ENCODE assay signal across 20 cellular contexts in genomic region chr16:73909529-73910035, GRCh38.
DNase-seq lines count a peak whose midpoint lies in the region; ATAC-seq, FAIRE-seq and TF ChIP-seq lines count a peak whose summit lies in the region.
"Had no signal": no experiment of that assay in that cellular context is flagged by ENCODE, and none has a peak within 500 bp of the region (broad histone marks: within the 10 kb centered on the region; RNA-seq: fewer than 3 reads in every experiment).

No MANE protein-coding gene starts in this region.

- intact Hi-C loops in left lung (cut with DNase I), result no loop called here
- intact Hi-C loops in upper lobe of right lung (cut with DNase I), result no loop called here
- intact Hi-C loops in adrenal gland (cut with DNase I), result no loop called here

- H3K36me3 ChIP-seq in left lung (no peaks in the 10 kb centered on the region), upper lobe of right lung (no peaks in the 10 kb centered on the region), adrenal gland (replicated peaks in 1 of 2) (no peaks in the 10 kb centered on the region)
- H3K36me3 ChIP-seq: BLaER1 treated with 17β-estradiol and CSF1 and Interleukin-3, amounts not matched to agents 10 nM and 100 nM had no signal

- POLR2A ChIA-PET in A549 (lab: Yijun Ruan, JAX), result no interaction called here

- no peak overlapping the region for H3K27ac ChIP-seq in A549
- no peak overlapping the region for H3K27ac ChIP-seq in left lung
- H3K27ac ChIP-seq in upper lobe of right lung, result no peak overlapping the region
- no peak overlapping the region for H3K27ac ChIP-seq in adrenal gland
- H3K27ac ChIP-seq: BLaER1 treated with 17β-estradiol and CSF1 and Interleukin-3, amounts not matched to agents 10 nM and 100 nM; C4-2B had no signal

- ATAC-seq in A549 (no peak), left lung (peak; percentile 67), upper lobe of right lung (peak; percentile 70), GM21367 (IDR thresholded peaks at IDR 0.05; ENCODE audit: unreplicated experiment) (no peak)
- ATAC-seq: CD8-positive, alpha-beta T cell had no signal

- CTCF ChIA-PET in A549 (lab: Yijun Ruan, JAX), result interaction anchor here (0.6 kb wide), 1 partner anchor 61 kb away, joined by 3 read pairs; no protein-coding TSS in a partner anchor

- no peaks in the 10 kb centered on the region for H3K9me3 ChIP-seq in A549
- no peaks in the 10 kb centered on the region for H3K9me3 ChIP-seq in left lung
- H3K9me3 ChIP-seq in upper lobe of right lung, result no peaks in the 10 kb centered on the region
- no peaks in the 10 kb centered on the region for H3K9me3 ChIP-seq in adrenal gland (replicated peaks in 1 of 3)
- H3K9me3 ChIP-seq: BLaER1 treated with 17β-estradiol and CSF1 and Interleukin-3, amounts not matched to agents 10 nM and 100 nM; Caco-2 had no signal

- no peak for TF ChIP-seq POLR2A in A549 (IDR thresholded peaks at IDR 0.05; ENCODE audit: low read length)
- TF ChIP-seq POLR2A in adrenal gland (IDR thresholded peaks at IDR 0.05), result no peak

- no peak for DNase-seq in A549 (ENCODE audit: low read depth in 1 of 2, low spot score in 1 of 2)
- no peak for DNase-seq in left lung
- no peak for DNase-seq in upper lobe of right lung
- no peak for DNase-seq in adrenal gland
- DNase-seq: 8988T; AML-193; Caco-2; Calu3; CD4-positive, alpha-beta T cell; CD8-positive, alpha-beta T cell; DMS79 treated with DMSO at 0.1 percent for 48 hours; GF-D8 had no signal

- WGBS in A549 (ENCODE audit: missing lambda C conversion rate), result 2% methylated on average over 5 of the region's 5 CpGs
- 61 to 68% (median 63%) methylated on average over 5 of the region's 5 CpGs for WGBS in adrenal gland, 4 donors

- H3K4me3 ChIP-seq in A549 (no peak overlapping the region), left lung (no peak overlapping the region), upper lobe of right lung (no peak overlapping the region), adrenal gland (no peak overlapping the region)
- H3K4me3 ChIP-seq: BLaER1 treated with 17β-estradiol and CSF1 and Interleukin-3, amounts not matched to agents 10 nM and 100 nM had no signal

- TF ChIP-seq EP300 in A549 (IDR thresholded peaks at IDR 0.05), result no peak

- TF ChIP-seq CTCF in A549 (IDR thresholded peaks at IDR 0.05) (no peak), left lung (IDR thresholded peaks at IDR 0.05) (no peak), upper lobe of right lung (IDR thresholded peaks at IDR 0.05) (no peak), adrenal gland (IDR thresholded peaks at IDR 0.05) (no peak)

- no peak overlapping the region for H3K4me2 ChIP-seq in A549
- H3K4me2 ChIP-seq: BLaER1 treated with 17β-estradiol and CSF1 and Interleukin-3, amounts not matched to agents 10 nM and 100 nM had no signal

- no peak for FAIRE-seq in A549 (lab: Jason Lieb, UNC)
- FAIRE-seq: A204.1, D721Med, G401.6, GM12891, GM19239 had no signal

- H3K27me3 ChIP-seq in left lung, result no peaks in the 10 kb centered on the region
- H3K27me3 ChIP-seq in upper lobe of right lung, result no peaks in the 10 kb centered on the region
- no peaks in the 10 kb centered on the region for H3K27me3 ChIP-seq in adrenal gland
- H3K27me3 ChIP-seq: BLaER1 treated with 17β-estradiol and CSF1 and Interleukin-3, amounts not matched to agents 10 nM and 100 nM had no signal

- H3K4me1 ChIP-seq in A549, result no peaks in the 10 kb centered on the region
- H3K4me1 ChIP-seq in left lung, result no peaks in the 10 kb centered on the region
- H3K4me1 ChIP-seq in upper lobe of right lung, result no peaks in the 10 kb centered on the region
- no peaks in the 10 kb centered on the region for H3K4me1 ChIP-seq in adrenal gland (replicated peaks in 1 of 2)
- H3K4me1 ChIP-seq: BLaER1 treated with 17β-estradiol and CSF1 and Interleukin-3, amounts not matched to agents 10 nM and 100 nM; Caco-2 had no signal

- no peak for TF ChIP-seq RAD21 in A549 (conservative IDR thresholded peaks at IDR 0.05 in 1 of 2, IDR thresholded peaks at IDR 0.05 in 1 of 2)

TF ChIP-seq in A549, 52 proteins besides CTCF, POLR2A, EP300 and RAD21:
- TF ChIP-seq POLR2AphosphoS2 (conservative IDR thresholded peaks at IDR 0.05; ENCODE audit: low read length) (no peak), JUN (IDR thresholded peaks at IDR 0.05) (no peak), HOXA7 (CRISPR knock-in tag; IDR thresholded peaks at IDR 0.05) (no peak), MAFK (IDR thresholded peaks at IDR 0.05; ENCODE audit: partially characterized antibody) (peak; percentile 10), PHF8 (IDR thresholded peaks at IDR 0.05; ENCODE audit: borderline replicate concordance, low read depth) (no peak), KDM5A (IDR thresholded peaks at IDR 0.05) (no peak), MAZ (IDR thresholded peaks at IDR 0.05; ENCODE audit: borderline replicate concordance, low read depth, low read length) (no peak)

Comparison
In these comparisons a context has a peak if more than half of its experiments do, and no peak if none do; other contexts are left out.
1. ATAC-seq: peak in left lung (single experiment) and upper lobe of right lung (single experiment); none in A549 (0 of 2) and GM21367 (single experiment).